9 cellular contexts compared by ENCODE assay signal in genomic region chr14:21039585-21040369, GRCh38. TPM values are rescaled to one million over a fixed set of nuclear protein-coding genes. Genes with fewer than 3 reads are reported as not detected.
DNase-seq lines count a peak whose midpoint lies in the region; FAIRE-seq and TF ChIP-seq lines count a peak whose summit lies in the region.
"Had no signal": no experiment of that assay in that cellular context is flagged by ENCODE, and none has a peak within 500 bp of the region (broad histone marks: within the 10 kb centered on the region; RNA-seq: fewer than 3 reads in every experiment).

No MANE protein-coding gene starts in this region.

- intact Hi-C loops in uterus (cut with DNase I; ENCODE audit: low total_unique reads), result no loop called here

- TF ChIP-seq CTCF in mesothelial cell of epicardium (IDR thresholded peaks at IDR 0.05; ENCODE audit: unreplicated experiment), result peak; percentile 24
- peak; percentile 77 to 90 (median 80) for TF ChIP-seq CTCF in uterus (IDR thresholded peaks at IDR 0.05)

- H3K36me3 ChIP-seq in uterus, result no peaks in the 10 kb centered on the region
- H3K36me3 ChIP-seq: BLaER1 treated with 17β-estradiol and CSF1 and Interleukin-3, amounts not matched to agents 10 nM and 100 nM had no signal

- DNase-seq in NCI-H748 (lab: John Stamatoyannopoulos, UW; ENCODE audit: unreplicated experiment), result peak; percentile 19
- DNase-seq in NCI-H748 treated with DMSO at 0.1 percent for 48 hours (lab: John Stamatoyannopoulos, UW), result no peak
- peak; percentile 78 to 85 for DNase-seq in Kasumi-1 (lab: John Stamatoyannopoulos, UW)
- DNase-seq in SKM-1 treated with dmso at 0.1 percent for 144 hours (lab: John Stamatoyannopoulos, UW; ENCODE audit: unreplicated experiment), result peak; percentile 27
- peak; percentile 80 for DNase-seq in epidermal melanocyte (ENCODE audit: insufficient read length, low spot score)
- peak in 1 of 2 experiments; percentile 45 for DNase-seq in mesothelial cell of epicardium (ENCODE audit: low spot score in 2 of 2, unreplicated experiment in 2 of 2)
- DNase-seq in uterus, result peak; percentile 60 to 72
- DNase-seq in H54 (ENCODE audit: insufficient read length, low spot score), result no peak

- no peaks in the 10 kb centered on the region for H3K36me3 Mint-ChIP-seq in mesothelial cell of epicardium

- H3K4me3 ChIP-seq in uterus, result no peak overlapping the region
- H3K4me3 ChIP-seq: BLaER1 treated with 17β-estradiol and CSF1 and Interleukin-3, amounts not matched to agents 10 nM and 100 nM had no signal

- H3K27ac Mint-ChIP-seq in mesothelial cell of epicardium, result peak overlapping the region; percentile 80

- H3K27ac ChIP-seq in uterus, result peak overlapping the region; percentile 85 to 93
- H3K27ac ChIP-seq: BLaER1 treated with 17β-estradiol and CSF1 and Interleukin-3, amounts not matched to agents 10 nM and 100 nM had no signal

- no peak overlapping the region for H3K4me3 Mint-ChIP-seq in mesothelial cell of epicardium

- TF ChIP-seq POLR2A in uterus (IDR thresholded peaks at IDR 0.05), result no peak
- TF ChIP-seq POLR2A in H54 (IDR thresholded peaks at IDR 0.05; ENCODE audit: low read depth, low read length), result no peak

- no peaks in the 10 kb centered on the region for H3K9me3 Mint-ChIP-seq in mesothelial cell of epicardium

- H3K4me1 ChIP-seq in uterus, result peaks cover 0 to 4% of the 10 kb centered on the region in 2 donors

- no peak for FAIRE-seq in H54 (lab: Jason Lieb, UNC)

- no peaks in the 10 kb centered on the region for H3K9me3 ChIP-seq in uterus
- H3K9me3 ChIP-seq: BLaER1 treated with 17β-estradiol and CSF1 and Interleukin-3, amounts not matched to agents 10 nM and 100 nM had no signal

- no peaks in the 10 kb centered on the region for H3K27me3 Mint-ChIP-seq in mesothelial cell of epicardium (ENCODE audit: low read depth)

- no peaks in the 10 kb centered on the region for H3K27me3 ChIP-seq in uterus
- H3K27me3 ChIP-seq: BLaER1 treated with 17β-estradiol and CSF1 and Interleukin-3, amounts not matched to agents 10 nM and 100 nM had no signal

- peaks cover 64% of the 10 kb centered on the region for H3K4me1 Mint-ChIP-seq in mesothelial cell of epicardium

RNA-seq across cellular contexts. Expression of gene RNASE7, which starts 2.4 kb away (rescaled TPM):
- total RNA-seq in mesothelial cell of epicardium, result 0.29 to 0.66 TPM (median 0.34 TPM) in 3 replicates
- not detected for total RNA-seq in uterus

RNA-seq across cellular contexts. Expression of gene RNASE13, which starts 5.2 kb away (rescaled TPM):
- 0.14 TPM in 1 of 3 replicates, not detected in the others for total RNA-seq in mesothelial cell of epicardium
- not detected for total RNA-seq in uterus

RNA-seq across cellular contexts. Expression of gene TPPP2, which starts 9.8 kb away (rescaled TPM):
- total RNA-seq in mesothelial cell of epicardium (0.47 to 0.58 TPM in 2 of 3 replicates, not detected in the other), uterus (under 1 TPM in 1 of 4 donors, not detected in 3; 0.67 TPM)

RNA-seq across cellular contexts. Expression of gene NDRG2, which starts 14.9 kb away (rescaled TPM):
- total RNA-seq in mesothelial cell of epicardium, result 104 to 105 TPM (median 104 TPM) in 3 replicates
- 100 to 1,000 TPM; 111 to 563 (median 200) TPM for total RNA-seq in uterus

RNA-seq across cellular contexts. Expression of gene RNASE8, which starts 17.8 kb away (rescaled TPM):
- total RNA-seq in mesothelial cell of epicardium (not detected in 3 replicates), uterus (not detected)

Comparison
In these comparisons a context has a peak if more than half of its experiments do, and no peak if none do; other contexts are left out.
1. DNase-seq: peak in NCI-H748 (single experiment), Kasumi-1 (2 of 2), SKM-1 treated with dmso at 0.1 percent for 144 hours (single experiment), epidermal melanocyte (single experiment) and uterus (2 of 2); none in NCI-H748 treated with DMSO at 0.1 percent for 48 hours (single experiment) and H54 (single experiment).